In the genomic region with DNA sequence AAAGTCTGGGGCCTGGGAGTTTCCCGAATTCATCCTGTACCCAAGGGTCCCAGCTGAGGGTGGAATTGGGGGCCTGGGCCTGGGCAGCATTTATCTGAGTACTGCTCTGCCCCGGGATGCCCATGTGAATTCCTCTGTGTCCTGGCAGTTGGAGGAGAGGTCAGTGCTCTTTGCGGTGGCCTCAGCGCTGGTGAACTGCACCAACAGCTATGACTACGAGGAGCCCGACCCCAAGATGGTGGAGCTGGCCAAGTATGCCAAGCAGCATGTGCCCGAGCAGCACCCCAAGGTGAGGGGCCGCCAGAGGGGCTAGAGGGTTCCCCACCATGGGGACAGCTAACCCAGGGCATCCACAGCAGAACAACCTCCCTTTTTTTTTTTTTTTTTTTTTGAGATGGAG, we compare ENCODE assay signal across 23 cellular contexts.
"Had no signal": no experiment of that assay in that cellular context is flagged by ENCODE, and none has a peak within 500 bp of the region (broad histone marks: within the 10 kb centered on the region; RNA-seq: fewer than 3 reads in every experiment).

No MANE protein-coding gene starts in this region.

- H3K27me3 ChIP-seq: SJCRH30 had no signal

- H3K4me1 Mint-ChIP-seq: IgD-negative memory B cell had no signal

- H3K4me3 Mint-ChIP-seq: IgD-negative memory B cell had no signal

- H3K9me3 ChIP-seq: SJCRH30 had no signal

- ATAC-seq: Right ventricle myocardium inferior, SK-N-SH treated with all-trans-retinoic acid at 6 μM for 48 hours had no signal

- H3K27me3 Mint-ChIP-seq: IgD-negative memory B cell had no signal

- H3K9me3 Mint-ChIP-seq: IgD-negative memory B cell had no signal

- H3K27ac ChIP-seq: HL-60, SJCRH30 had no signal

- DNase-seq: KBM-7, MV-4-11, NCI-H1092, NCI-H1105 treated with DMSO at 0.1 percent for 48 hours, NCI-H1417 treated with DMSO at 0.1 percent for 48 hours, NCI-H146, NCI-H1694 treated with DMSO at 0.1 percent for 48 hours, NCI-H1930, NCI-H2081, NCI-H2107, NCI-H2227 treated with DMSO at 0.1 percent for 48 hours, NCI-H446, NCI-H510A, NCI-H524 treated with DMSO at 0.1 percent for 48 hours, NCI-H69, NCI-H774, RPMI8226, SHP77 treated with DMSO at 0.1 percent for 48 hours, SJCRH30 had no signal

- H3K4me1 ChIP-seq: SJCRH30 had no signal

- H3K4me3 ChIP-seq: SJCRH30 had no signal
